In genomic region chr15:59166156-59166555, GRCh38 we compare ENCODE assay signal across 12 cellular contexts. TPM values are rescaled to one million over a fixed set of nuclear protein-coding genes. Genes with fewer than 3 reads are reported as not detected.
A peak's percentile ranks its signal among the peaks of the same experiment; 100 is the strongest.
DNase-seq lines count a peak whose midpoint lies in the region; ATAC-seq, FAIRE-seq and TF ChIP-seq lines count a peak whose summit lies in the region.
"Had no signal": no experiment of that assay in that cellular context is flagged by ENCODE, and none has a peak within 500 bp of the region (broad histone marks: within the 10 kb centered on the region; RNA-seq: fewer than 3 reads in every experiment).

No MANE protein-coding gene starts in this region.

- H4K12ac ChIP-seq in trophoblast cell (ENCODE audit: low read depth, low read length) = no peak overlapping the region

- peak overlapping the region; percentile 54 for H4K8ac ChIP-seq in trophoblast cell (ENCODE audit: low read depth, low read length)

- H3K4me3 Mint-ChIP-seq in chondrocyte (ENCODE audit: unreplicated experiment) = no peak overlapping the region
- no peak overlapping the region for H3K4me3 Mint-ChIP-seq in naive thymus-derived CD4-positive, alpha-beta T cell

- no CpG with 5 or more reads among the region's 4 CpGs for WGBS in trophoblast cell (ENCODE audit: extremely low coverage, insufficient coverage, insufficient read length)
- 63 to 65% methylated on average over 4 of the region's 4 CpGs for WGBS in transverse colon (ENCODE audit: low coverage in 1 of 2), 2 donors

- no peaks in the 10 kb centered on the region for H3F3A ChIP-seq in OCI-LY1 (ENCODE audit: insufficient read depth, low read length)

- DNase-seq in GM12891 (ENCODE audit: insufficient read length, low spot score) (no peak), epithelial cell of prostate (ENCODE audit: low read depth, low spot score) (no peak), trophoblast cell (no peak), chondrocyte (ENCODE audit: low spot score) (no peak), transverse colon (no peak), iPS-NIHi7 (ENCODE audit: extremely low spot score) (no peak)
- no peak for DNase-seq in naive thymus-derived CD4-positive, alpha-beta T cell
- DNase-seq: GOT3, NCI-H524, right lobe of liver, Right ventricle myocardium superior had no signal

- H3K27me3 Mint-ChIP-seq in chondrocyte (ENCODE audit: low read depth) = no peaks in the 10 kb centered on the region
- H3K27me3 Mint-ChIP-seq in naive thymus-derived CD4-positive, alpha-beta T cell = no peaks in the 10 kb centered on the region

- peaks cover 18% of the 10 kb centered on the region for H3K36me3 Mint-ChIP-seq in chondrocyte (ENCODE audit: low read depth)
- peaks cover 0 to 34% (median 0%) of the 10 kb centered on the region in 5 donors for H3K36me3 Mint-ChIP-seq in naive thymus-derived CD4-positive, alpha-beta T cell

- no peak for FAIRE-seq in GM12891 (lab: Jason Lieb, UNC)

- no peak for ATAC-seq in naive thymus-derived CD4-positive, alpha-beta T cell

- H3K79me1 ChIP-seq in trophoblast cell (ENCODE audit: low read length) = peaks cover 15% of the 10 kb centered on the region

- H3K9me2 ChIP-seq in OCI-LY1 (ENCODE audit: low read depth, low read length) = no peaks in the 10 kb centered on the region

- H3K4me3 ChIP-seq in OCI-LY1 (ENCODE audit: low read depth, low read length, poor library complexity, severe bottlenecking) = no peak overlapping the region
- no peak overlapping the region for H3K4me3 ChIP-seq in trophoblast cell (ENCODE audit: low read depth, low read length)
- H3K4me3 ChIP-seq in naive thymus-derived CD4-positive, alpha-beta T cell (ENCODE audit: low read length) = no peak overlapping the region
- no peak overlapping the region for H3K4me3 ChIP-seq in transverse colon
- H3K4me3 ChIP-seq: right lobe of liver had no signal

- no peak overlapping the region for H3K9ac ChIP-seq in OCI-LY1 (ENCODE audit: low read length)
- no peak overlapping the region for H3K9ac ChIP-seq in trophoblast cell (ENCODE audit: low read length)

- TF ChIP-seq POLR2A in GM12891 (IDR thresholded peaks at IDR 0.05; ENCODE audit: low read depth, low read length) = 0 out of 2 replicates have a peak, but pooled peaks have one; percentile 14
- TF ChIP-seq POLR2A in transverse colon (IDR thresholded peaks at IDR 0.05) = no peak

- H3K18ac ChIP-seq in trophoblast cell (ENCODE audit: low read length) = no peak overlapping the region

- peak overlapping the region; percentile 84 for H3K27ac ChIP-seq in OCI-LY1 (ENCODE audit: low read depth, low read length, poor library complexity, severe bottlenecking)
- peak overlapping the region; percentile 84 for H3K27ac ChIP-seq in epithelial cell of prostate
- H3K27ac ChIP-seq in trophoblast cell (ENCODE audit: low read depth, low read length) = no peak overlapping the region
- no peak overlapping the region for H3K27ac ChIP-seq in naive thymus-derived CD4-positive, alpha-beta T cell (ENCODE audit: low read depth, low read length)
- no peak overlapping the region for H3K27ac ChIP-seq in transverse colon
- H3K27ac ChIP-seq: right lobe of liver had no signal

- no peak overlapping the region for H2AK5ac ChIP-seq in trophoblast cell (ENCODE audit: low read length)

- peak overlapping the region; percentile 85 for H2BK120ac ChIP-seq in trophoblast cell (ENCODE audit: insufficient read depth, low read length, poor library complexity)

- no peak overlapping the region for H3K27ac Mint-ChIP-seq in chondrocyte (ENCODE audit: unreplicated experiment)
- peak overlapping the region in 1 of 9 donors; percentile 79 for H3K27ac Mint-ChIP-seq in naive thymus-derived CD4-positive, alpha-beta T cell

- peak overlapping the region; percentile 32 for H2BK12ac ChIP-seq in trophoblast cell (ENCODE audit: low read length)

- peak overlapping the region; percentile 3; the same call in 1 of the 2 replicates for H3K4me2 ChIP-seq in OCI-LY1 (ENCODE audit: low read length)
- H3K4me2 ChIP-seq in trophoblast cell (ENCODE audit: low read length) = no peak overlapping the region

- H3K79me2 ChIP-seq in OCI-LY1 (ENCODE audit: insufficient read depth, low read length) = no peaks in the 10 kb centered on the region
- H3K79me2 ChIP-seq in trophoblast cell (ENCODE audit: control insufficient read depth, insufficient read depth, low read length, poor library complexity) = no peaks in the 10 kb centered on the region

- no peak overlapping the region for H3K23ac ChIP-seq in trophoblast cell (ENCODE audit: low read length)

- no peaks in the 10 kb centered on the region for H3K9me3 Mint-ChIP-seq in chondrocyte (ENCODE audit: low read depth)
- H3K9me3 Mint-ChIP-seq in naive thymus-derived CD4-positive, alpha-beta T cell = no peaks in the 10 kb centered on the region

- CTCF ChIA-PET in naive thymus-derived CD4-positive, alpha-beta T cell (lab: Charles Lee) = no interaction called here

- POLR2A ChIA-PET in naive thymus-derived CD4-positive, alpha-beta T cell (lab: Charles Lee) = no interaction called here

- no peak for TF ChIP-seq EP300 in transverse colon (IDR thresholded peaks at IDR 0.05; ENCODE audit: low read depth)

- H3K4me1 ChIP-seq in OCI-LY1 (ENCODE audit: insufficient read depth, low read length, severe bottlenecking) (peaks cover 27% of the 10 kb centered on the region), trophoblast cell (ENCODE audit: control insufficient read depth in 1 of 2, insufficient read depth in 2 of 2, low read length in 2 of 2) (peaks cover 12 to 14% of the 10 kb centered on the region in 2 experiments), transverse colon (peaks cover 0 to 20% (median 9%) of the 10 kb centered on the region in 4 donors)
- no peaks in the 10 kb centered on the region for H3K4me1 ChIP-seq in naive thymus-derived CD4-positive, alpha-beta T cell (ENCODE audit: control insufficient read depth in 2 of 2, insufficient read depth in 2 of 2, low read length in 2 of 2)

- H2AFZ ChIP-seq in OCI-LY1 (ENCODE audit: low read length) = no peak overlapping the region
- H2AFZ ChIP-seq in trophoblast cell (ENCODE audit: insufficient read depth, low read length, poor library complexity) = no peak overlapping the region

- H3K14ac ChIP-seq in trophoblast cell (ENCODE audit: low read length) = peak overlapping the region; percentile 80

- H3K36me3 ChIP-seq in OCI-LY1 (ENCODE audit: insufficient read depth, low read length) (peaks cover 57% of the 10 kb centered on the region; the same call in 1 of the 2 replicates), trophoblast cell (ENCODE audit: control insufficient read depth in 1 of 2, insufficient read depth in 2 of 2, low read length in 2 of 2) (peaks cover 5% of the 10 kb centered on the region in 2 experiments), transverse colon (peaks cover 0 to 21% (median 4%) of the 10 kb centered on the region in 4 donors)
- no peaks in the 10 kb centered on the region for H3K36me3 ChIP-seq in naive thymus-derived CD4-positive, alpha-beta T cell (ENCODE audit: control insufficient read depth in 2 of 3, insufficient read depth in 3 of 3, low read length in 3 of 3)

- intact Hi-C loops in naive thymus-derived CD4-positive, alpha-beta T cell (cut with micrococcal nuclease) = no loop called here
- intact Hi-C loops in transverse colon (cut with DNase I; ENCODE audit: low total_unique reads) = no loop called here

- TF ChIP-seq CTCF in OCI-LY1 (IDR thresholded peaks at IDR 0.05; ENCODE audit: low read length) (no peak), chondrocyte (IDR thresholded peaks at IDR 0.05) (no peak), transverse colon (IDR thresholded peaks at IDR 0.05) (no peak)

- H3K27me3 ChIP-seq in OCI-LY1 (ENCODE audit: insufficient read depth, low read length) (no peaks in the 10 kb centered on the region), trophoblast cell (ENCODE audit: insufficient read depth, low read length) (no peaks in the 10 kb centered on the region), transverse colon (no peaks in the 10 kb centered on the region)
- no peaks in the 10 kb centered on the region for H3K27me3 ChIP-seq in naive thymus-derived CD4-positive, alpha-beta T cell (ENCODE audit: control insufficient read depth in 2 of 2, insufficient read depth in 2 of 2, low read length in 2 of 2)
- H3K27me3 ChIP-seq: right lobe of liver had no signal

- in situ Hi-C loops in transverse colon (cut with MboI; ENCODE audit: low pct_ligation_motif_present in 1 of 4, low pct_unique_long_range_greater_than_20kb in 1 of 4, low sequenced_read_pairs in 3 of 4) = loop anchor here in 2 of 4 donors (10.0 to 25.0 kb wide), 2 partner anchors 321 to 329 kb away; no protein-coding TSS in a partner anchor

- H3K9me3 ChIP-seq in OCI-LY1 (ENCODE audit: low read length) = no peaks in the 10 kb centered on the region
- no peaks in the 10 kb centered on the region for H3K9me3 ChIP-seq in trophoblast cell (ENCODE audit: insufficient read depth, low read depth, low read length)
- no peaks in the 10 kb centered on the region for H3K9me3 ChIP-seq in naive thymus-derived CD4-positive, alpha-beta T cell (ENCODE audit: control insufficient read depth in 2 of 3, low read length in 3 of 3)
- H3K9me3 ChIP-seq in transverse colon = no peaks in the 10 kb centered on the region
- H3K9me3 ChIP-seq: right lobe of liver had no signal

- H2BK5ac ChIP-seq in trophoblast cell (ENCODE audit: low read depth, low read length, poor library complexity) = peak overlapping the region; percentile 83

- no peaks in the 10 kb centered on the region for H4K20me1 ChIP-seq in OCI-LY1 (ENCODE audit: insufficient read depth, low read length)

- peaks cover 46% of the 10 kb centered on the region for H3K4me1 Mint-ChIP-seq in chondrocyte (ENCODE audit: low read depth)
- H3K4me1 Mint-ChIP-seq in naive thymus-derived CD4-positive, alpha-beta T cell = peaks cover 0 to 29% (median 0%) of the 10 kb centered on the region in 7 donors

- H4K91ac ChIP-seq in trophoblast cell (ENCODE audit: low read depth, low read length) = peak overlapping the region; percentile 91

- no peak overlapping the region for H3K4ac ChIP-seq in trophoblast cell (ENCODE audit: low read depth, low read length)

TF ChIP-seq in GM12891, 5 proteins besides CTCF, POLR2A, EP300 and RAD21:
- TF ChIP-seq POLR2AphosphoS5 (IDR thresholded peaks at IDR 0.05; ENCODE audit: low read depth, low read length) (no peak; the same call in 1 of the 2 replicates), SPI1 (IDR thresholded peaks at IDR 0.05; ENCODE audit: low read depth, low read length) (no peak), TAF1 (IDR thresholded peaks at IDR 0.05; ENCODE audit: low read depth, low read length) (no peak), POU2F2 (IDR thresholded peaks at IDR 0.05; ENCODE audit: low read depth, low read length) (no peak), PAX5 (IDR thresholded peaks at IDR 0.05; ENCODE audit: insufficient read depth, low read length, severe bottlenecking) (no peak)

RNA-seq across cellular contexts. Expression of gene LDHAL6B, which starts 40.5 kb away (rescaled TPM):
- polyA plus RNA-seq in GM12891 (2012; ENCODE audit: low read depth, missing spikeins) = 0.30 TPM
- polyA plus RNA-seq in trophoblast cell (2013) = 0.03 and 0.06 TPM in 2 replicates
- total RNA-seq in chondrocyte = not detected in 3 replicates
- not detected for total RNA-seq in naive thymus-derived CD4-positive, alpha-beta T cell
- not detected for polyA plus RNA-seq in naive thymus-derived CD4-positive, alpha-beta T cell
- total RNA-seq in transverse colon = not detected
- total RNA-seq: right lobe of liver, Right ventricle myocardium superior had no signal

Comparison
In these comparisons a context has a peak if more than half of its experiments do, and no peak if none do; other contexts are left out.
1. H3K27ac ChIP-seq: peak in OCI-LY1 (single experiment) and epithelial cell of prostate (single experiment); none in trophoblast cell (single experiment), naive thymus-derived CD4-positive, alpha-beta T cell (single experiment) and transverse colon (0 of 4).